Comparison of ENCODE assay signal across 34 cellular contexts in the genomic region with DNA sequence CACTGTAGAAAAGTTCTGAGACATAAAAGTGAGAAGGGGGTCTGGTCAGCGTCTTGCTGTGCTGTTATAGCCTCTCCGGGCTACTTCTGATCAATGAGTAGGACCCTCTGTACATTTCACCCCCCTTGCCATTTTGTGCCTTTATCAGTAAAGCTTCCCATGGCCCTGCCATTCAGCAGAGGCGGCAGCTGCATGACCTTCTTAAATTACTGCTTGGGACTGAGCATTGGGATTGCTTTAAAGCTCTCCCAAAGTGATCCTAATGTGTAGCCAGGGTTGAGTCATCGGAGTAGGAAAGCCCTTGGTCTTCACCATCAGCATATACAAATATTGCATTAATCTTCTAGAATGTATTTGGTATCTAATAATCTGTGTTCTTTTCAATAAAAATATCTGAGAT.
"Had no signal": no experiment of that assay in that cellular context is flagged by ENCODE, and none has a peak within 500 bp of the region (broad histone marks: within the 10 kb centered on the region; RNA-seq: fewer than 3 reads in every experiment).

No MANE protein-coding gene starts in this region.

- H3K27me3 Mint-ChIP-seq: activated CD8-positive, alpha-beta T cell treated with anti-CD3 and anti-CD28 coated beads for 36 hours; activated naive CD8-positive, alpha-beta T cell treated with anti-CD3 and anti-CD28 coated beads for 36 hours; activated T-helper 17 cell treated with anti-CD3 and anti-CD28 coated beads, Interleukin-2, amount 50 U/mL, for 72 hours; central memory CD8-positive, alpha-beta T cell had no signal

- H3K27ac ChIP-seq: brain microvascular endothelial cell, KMS-11, Peyer's patch, WERI-Rb-1 had no signal

- H3K27me3 ChIP-seq: brain microvascular endothelial cell, Peyer's patch had no signal

- H3K36me3 ChIP-seq: brain microvascular endothelial cell, Peyer's patch, WERI-Rb-1 had no signal

- H3K9me3 ChIP-seq: Peyer's patch had no signal

- DNase-seq: activated CD4-positive, alpha-beta T cell treated with anti-CD3 and anti-CD28 coated beads for 1 hour; activated CD4-positive, alpha-beta T cell treated with anti-CD3 and anti-CD28 coated beads for 48 hours; activated CD4-positive, CD25-positive, alpha-beta regulatory T cell; activated CD8-positive, alpha-beta T cell treated with anti-CD3 and anti-CD28 coated beads for 36 hours; activated effector memory CD4-positive, alpha-beta T cell treated with anti-CD3 and anti-CD28 coated beads, Interleukin-2, amount 50 U/mL, for 16 hours; activated naive CD4-positive, alpha-beta T cell; activated naive CD4-positive, alpha-beta T cell treated with anti-CD3 and anti-CD28 coated beads, Interleukin-2, amount 50 U/mL, for 16 hours; activated naive CD8-positive, alpha-beta T cell treated with anti-CD3 and anti-CD28 coated beads for 36 hours; activated T-cell treated with anti-CD3 and anti-CD28 coated beads, Interleukin-2, amount 50 U/mL, for 1 hour; activated T-cell treated with anti-CD3 and anti-CD28 coated beads, Interleukin-2, amount 50 U/mL, for 72 hours; amniotic stem cell; aorta; brain microvascular endothelial cell; NCI-H1105; NCI-H1417 treated with DMSO at 0.1 percent for 48 hours; NCI-H187 treated with DMSO at 0.1 percent for 48 hours; NCI-H2081; NCI-H226; NCI-H446 treated with DMSO at 0.1 percent for 48 hours; NCI-H524; NCI-H69; NCI-H82; NK-92 treated with Interleukin-12 subunit alpha and Interleukin-12 subunit beta, amount 100 ng/mL, for 24 hours; PC-3; Peyer's patch; RPMI8226; SHP77 treated with DMSO at 0.1 percent for 48 hours; SW 1271; T-helper 1 cell; T1000; WERI-Rb-1 had no signal

- H3K4me3 Mint-ChIP-seq: activated CD8-positive, alpha-beta T cell treated with anti-CD3 and anti-CD28 coated beads for 36 hours; activated naive CD8-positive, alpha-beta T cell treated with anti-CD3 and anti-CD28 coated beads for 36 hours; activated T-cell treated with anti-CD3 and anti-CD28 coated beads, Interleukin-2, amount 50 U/mL, for 72 hours; activated T-helper 17 cell treated with anti-CD3 and anti-CD28 coated beads, Interleukin-2, amount 50 U/mL, for 72 hours; central memory CD8-positive, alpha-beta T cell had no signal

- H3K9me3 Mint-ChIP-seq: activated CD8-positive, alpha-beta T cell treated with anti-CD3 and anti-CD28 coated beads for 36 hours; activated T-helper 17 cell treated with anti-CD3 and anti-CD28 coated beads, Interleukin-2, amount 50 U/mL, for 72 hours; central memory CD8-positive, alpha-beta T cell had no signal

- H3K4me2 ChIP-seq: KMS-11 had no signal

- H3K27ac Mint-ChIP-seq: activated CD8-positive, alpha-beta T cell treated with anti-CD3 and anti-CD28 coated beads for 36 hours; activated naive CD8-positive, alpha-beta T cell treated with anti-CD3 and anti-CD28 coated beads for 36 hours; activated T-cell treated with anti-CD3 and anti-CD28 coated beads, Interleukin-2, amount 50 U/mL, for 72 hours; activated T-helper 17 cell treated with anti-CD3 and anti-CD28 coated beads, Interleukin-2, amount 50 U/mL, for 72 hours had no signal

- H3K9ac ChIP-seq: KMS-11 had no signal

- H3K4me3 ChIP-seq: Peyer's patch had no signal

- ATAC-seq: activated CD8-positive, alpha-beta T cell treated with anti-CD3 and anti-CD28 coated beads for 36 hours; activated T-cell treated with anti-CD3 and anti-CD28 coated beads, Interleukin-2, amount 50 U/mL, for 72 hours; activated T-helper 17 cell treated with anti-CD3 and anti-CD28 coated beads, Interleukin-2, amount 50 U/mL, for 72 hours; PC-3 had no signal
